25 cellular contexts compared by ENCODE assay signal in genomic region chr18:78826631-78827030, GRCh38.
A peak's percentile ranks its signal among the peaks of the same experiment; 100 is the strongest.
DNase-seq lines count a peak whose midpoint lies in the region; ATAC-seq and TF ChIP-seq lines count a peak whose summit lies in the region.
"Had no signal": no experiment of that assay in that cellular context is flagged by ENCODE, and none has a peak within 500 bp of the region (broad histone marks: within the 10 kb centered on the region; RNA-seq: fewer than 3 reads in every experiment).

No MANE protein-coding gene starts in this region.

- no peaks in the 10 kb centered on the region for H3K4me1 Mint-ChIP-seq in type B pancreatic cell (ENCODE audit: unreplicated experiment)
- H3K4me1 Mint-ChIP-seq: CD14-positive monocyte; CD8-positive, alpha-beta memory T cell had no signal

- H4K20me1 ChIP-seq in Karpas-422 (ENCODE audit: insufficient read depth, low read depth, low read length) = no peaks in the 10 kb centered on the region
- H4K20me1 ChIP-seq: BLaER1 had no signal

- TF ChIP-seq CTCF in type B pancreatic cell (conservative IDR thresholded peaks at IDR 0.05) = no peak

- peak overlapping the region; percentile 12; the same call in 1 of the 2 replicates for H2AFZ ChIP-seq in Karpas-422 (ENCODE audit: low read length)

- ATAC-seq in activated CD4-positive, CD25-positive, alpha-beta regulatory T cell treated with anti-CD3 and anti-CD28 coated beads, Interleukin-2, amount 50 U/mL, for 24 hours = no peak
- ATAC-seq: GM12878 had no signal

- H3K27ac ChIP-seq in Karpas-422 (ENCODE audit: low read length) = no peak overlapping the region
- H3K27ac ChIP-seq: BLaER1 had no signal

- no peak overlapping the region for H3K4me2 ChIP-seq in Karpas-422 (ENCODE audit: low read depth, low read length, poor library complexity, severe bottlenecking)
- H3K4me2 ChIP-seq: BLaER1 had no signal

- DNase-seq in Karpas-422 (no peak), mesenteric fat pad (ENCODE audit: low spot score) (peak; percentile 41), type B pancreatic cell (ENCODE audit: extremely low spot score, unreplicated experiment) (peak; percentile 39), HAP-1 (ENCODE audit: low spot score in 2 of 2) (no peak), NCI-H345 treated with DMSO at 0.1 percent for 48 hours (lab: John Stamatoyannopoulos, UW; ENCODE audit: unreplicated experiment) (no peak), NCI-H2107 treated with DMSO at 0.1 percent for 48 hours (lab: John Stamatoyannopoulos, UW; ENCODE audit: unreplicated experiment) (no peak)
- DNase-seq: 8988T; ACHN; BE2C; C1 segment of cervical spinal cord; CD4-positive, alpha-beta memory T cell; CD4-positive, CD25-positive, alpha-beta regulatory T cell; CD8-positive, alpha-beta memory T cell; COR-L47; DMS 273 treated with DMSO at 0.1 percent for 48 hours; DMS153; DMS53; DMS79; DND-41; EL; GDM1 had no signal

- no peak overlapping the region for H3K4me3 Mint-ChIP-seq in type B pancreatic cell
- H3K4me3 Mint-ChIP-seq: CD14-positive monocyte; CD4-positive, alpha-beta memory T cell; CD4-positive, CD25-positive, alpha-beta regulatory T cell; CD8-positive, alpha-beta memory T cell had no signal

- no peak overlapping the region for H3K27ac Mint-ChIP-seq in type B pancreatic cell
- H3K27ac Mint-ChIP-seq: CD14-positive monocyte; CD4-positive, alpha-beta memory T cell; CD4-positive, CD25-positive, alpha-beta regulatory T cell; CD8-positive, alpha-beta memory T cell had no signal

- H3K36me3 ChIP-seq in Karpas-422 (ENCODE audit: insufficient read depth, low read length) (no peaks in the 10 kb centered on the region), HAP-1 (replicated peaks) (no peaks in the 10 kb centered on the region)
- H3K36me3 ChIP-seq: BE2C, BLaER1 had no signal

- H3K9ac ChIP-seq in Karpas-422 (ENCODE audit: low read length) = no peak overlapping the region
- H3K9ac ChIP-seq: BLaER1 had no signal

- H3K27me3 ChIP-seq in Karpas-422 (ENCODE audit: low read length) (no peaks in the 10 kb centered on the region), HAP-1 (ENCODE audit: low read depth) (no peaks in the 10 kb centered on the region)
- H3K27me3 ChIP-seq: BLaER1 had no signal

- H3K4me3 ChIP-seq in Karpas-422 (ENCODE audit: low read length) (no peak overlapping the region), HAP-1 (no peak overlapping the region)
- H3K4me3 ChIP-seq: BLaER1, GM12878 had no signal

- no peaks in the 10 kb centered on the region for H3K9me2 ChIP-seq in Karpas-422 (replicated peaks; ENCODE audit: insufficient read depth, low read length)

- peaks cover 32% of the 10 kb centered on the region for H3K27me3 Mint-ChIP-seq in type B pancreatic cell
- H3K27me3 Mint-ChIP-seq: CD4-positive, CD25-positive, alpha-beta regulatory T cell had no signal

- H3K4me1 ChIP-seq in Karpas-422 (ENCODE audit: low read length) = peaks cover 4% of the 10 kb centered on the region; the same call in 1 of the 2 replicates
- peaks cover 14% of the 10 kb centered on the region for H3K4me1 ChIP-seq in HAP-1
- H3K4me1 ChIP-seq: BE2C, BLaER1 had no signal

- H3K79me2 ChIP-seq in Karpas-422 (ENCODE audit: low read length) = no peaks in the 10 kb centered on the region

- H3K9me3 Mint-ChIP-seq in type B pancreatic cell = no peaks in the 10 kb centered on the region

- no peaks in the 10 kb centered on the region for H3K9me3 ChIP-seq in Karpas-422 (ENCODE audit: low read length)
- H3K9me3 ChIP-seq in HAP-1 = no peaks in the 10 kb centered on the region
- H3K9me3 ChIP-seq: BE2C had no signal

- no peaks in the 10 kb centered on the region for H3K36me3 Mint-ChIP-seq in type B pancreatic cell
- H3K36me3 Mint-ChIP-seq: CD14-positive monocyte; CD4-positive, alpha-beta memory T cell; CD4-positive, CD25-positive, alpha-beta regulatory T cell; CD8-positive, alpha-beta memory T cell had no signal

- in situ Hi-C loops in HAP-1 (cut with MboI; ENCODE audit: low sequenced_read_pairs) = no loop called here

Comparison
In these comparisons a context has a peak if more than half of its experiments do, and no peak if none do; other contexts are left out.
1. DNase-seq: peak in mesenteric fat pad (single experiment) and type B pancreatic cell (single experiment); none in Karpas-422 (single experiment), HAP-1 (0 of 2), NCI-H345 treated with DMSO at 0.1 percent for 48 hours (single experiment) and NCI-H2107 treated with DMSO at 0.1 percent for 48 hours (single experiment).